8 cellular contexts compared by ENCODE assay signal in the genomic region with DNA sequence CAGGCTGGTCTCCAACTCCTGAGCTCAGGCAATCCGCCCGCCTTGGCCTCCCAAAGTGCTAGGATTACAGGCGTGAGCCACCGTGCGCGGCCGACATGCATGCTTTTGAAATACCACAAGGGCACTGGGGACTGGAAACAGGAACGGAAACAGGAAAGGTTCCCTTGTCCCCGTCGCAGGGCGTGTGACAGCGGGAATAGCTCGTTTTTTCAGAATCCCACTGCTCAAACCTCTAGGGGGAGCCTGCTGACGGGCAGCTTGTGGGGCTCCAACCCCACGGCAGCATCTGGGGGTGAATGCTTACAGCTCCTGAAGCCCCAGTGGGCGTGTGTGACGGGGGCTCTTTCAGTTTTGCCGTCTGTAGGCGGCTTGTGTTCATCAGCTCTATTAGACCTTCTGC. TPM values are rescaled to one million over a fixed set of nuclear protein-coding genes. Genes with fewer than 3 reads are reported as not detected.
A peak's percentile ranks its signal among the peaks of the same experiment; 100 is the strongest.
DNase-seq lines count a peak whose midpoint lies in the region; ATAC-seq and TF ChIP-seq lines count a peak whose summit lies in the region.

No MANE protein-coding gene starts in this region.

- H3K4ac ChIP-seq in trophoblast cell (ENCODE audit: low read depth, low read length): no peak overlapping the region

- H3K9me3 ChIP-seq in T-helper 17 cell (ENCODE audit: control insufficient read depth, low read length, poor library complexity, severe bottlenecking) (no peaks in the 10 kb centered on the region), trophoblast cell (ENCODE audit: insufficient read depth, low read depth, low read length) (no peaks in the 10 kb centered on the region)

- H3K27ac ChIP-seq in trophoblast cell (ENCODE audit: low read depth, low read length): no peak overlapping the region

- peaks cover 4 to 8% of the 10 kb centered on the region in 2 experiments for H3K4me1 ChIP-seq in trophoblast cell (ENCODE audit: control insufficient read depth in 1 of 2, insufficient read depth in 2 of 2, low read length in 2 of 2)

- WGBS in trophoblast cell (ENCODE audit: extremely low coverage, insufficient coverage, insufficient read length): no CpG with 5 or more reads among the region's 19 CpGs

- H4K91ac ChIP-seq in trophoblast cell (ENCODE audit: low read depth, low read length): peak overlapping the region; percentile 9

- peak overlapping the region; percentile 84 for H3K4me3 Mint-ChIP-seq in T-helper 17 cell
- peak overlapping the region; percentile 60 for H3K4me3 Mint-ChIP-seq in central memory CD8-positive, alpha-beta T cell
- H3K4me3 Mint-ChIP-seq in MCF 10A (ENCODE audit: unreplicated experiment): no peak overlapping the region

- H3K79me1 ChIP-seq in trophoblast cell (ENCODE audit: low read length): peaks cover 2% of the 10 kb centered on the region

- H3K4me1 Mint-ChIP-seq in T-helper 17 cell (peaks cover 18% of the 10 kb centered on the region), MCF 10A (ENCODE audit: insufficient read depth, unreplicated experiment) (no peaks in the 10 kb centered on the region)
- H3K4me1 Mint-ChIP-seq in central memory CD8-positive, alpha-beta T cell: peaks cover 11% of the 10 kb centered on the region

- DNase-seq in GM20000 (ENCODE audit: low spot score): no peak
- DNase-seq in T-helper 17 cell: peak in 1 of 3 donors; percentile 35
- DNase-seq in central memory CD8-positive, alpha-beta T cell (ENCODE audit: low spot score in 2 of 2): no peak
- peak in 1 of 2 donors; percentile 48 for DNase-seq in trophoblast cell
- DNase-seq in MCF 10A (ENCODE audit: unreplicated experiment): no peak
- DNase-seq in DMS 273 (lab: John Stamatoyannopoulos, UW; ENCODE audit: unreplicated experiment): no peak
- DNase-seq in DMS153 (lab: John Stamatoyannopoulos, UW): no peak

- H2BK5ac ChIP-seq in trophoblast cell (ENCODE audit: low read depth, low read length, poor library complexity): no peak overlapping the region

- H3K9me3 Mint-ChIP-seq in central memory CD8-positive, alpha-beta T cell: no peaks in the 10 kb centered on the region
- no peaks in the 10 kb centered on the region for H3K9me3 Mint-ChIP-seq in MCF 10A (ENCODE audit: unreplicated experiment)

- POLR2A ChIA-PET in MCF 10A (lab: Yijun Ruan, JAX): no interaction called here

- H4K8ac ChIP-seq in trophoblast cell (ENCODE audit: low read depth, low read length): no peak overlapping the region

- TF ChIP-seq CTCF in GM20000 (IDR thresholded peaks at IDR 0.05; ENCODE audit: extremely low read depth, missing control alignments) (peak; percentile 28), MCF 10A (IDR thresholded peaks at IDR 0.05; ENCODE audit: unreplicated experiment) (no peak)

- no peak overlapping the region for H3K9ac ChIP-seq in trophoblast cell (ENCODE audit: low read length)

- ATAC-seq in T-helper 17 cell (peak; percentile 12), GM19395 (IDR thresholded peaks at IDR 0.05; ENCODE audit: unreplicated experiment) (no peak)
- ATAC-seq in central memory CD8-positive, alpha-beta T cell (replicated peaks; ENCODE audit: extremely low read depth, poor library complexity, severe bottlenecking): peak; percentile 35

- H2BK12ac ChIP-seq in trophoblast cell (ENCODE audit: low read length): no peak overlapping the region

- H3K27ac Mint-ChIP-seq in T-helper 17 cell: peak overlapping the region; percentile 97
- no peak overlapping the region for H3K27ac Mint-ChIP-seq in central memory CD8-positive, alpha-beta T cell (ENCODE audit: low read depth)
- no peak overlapping the region for H3K27ac Mint-ChIP-seq in MCF 10A (ENCODE audit: low read depth, unreplicated experiment)

- H3K4me2 ChIP-seq in trophoblast cell (ENCODE audit: low read length): peak overlapping the region; percentile 18

- no peaks in the 10 kb centered on the region for H3K36me3 ChIP-seq in trophoblast cell (ENCODE audit: control insufficient read depth in 1 of 2, insufficient read depth in 2 of 2, low read length in 2 of 2)

- no peak overlapping the region for H3K18ac ChIP-seq in trophoblast cell (ENCODE audit: low read length)

- no peak overlapping the region for H3K23ac ChIP-seq in trophoblast cell (ENCODE audit: low read length)

- H3K36me3 Mint-ChIP-seq in T-helper 17 cell (ENCODE audit: low read depth): no peaks in the 10 kb centered on the region
- H3K36me3 Mint-ChIP-seq in central memory CD8-positive, alpha-beta T cell (ENCODE audit: insufficient read depth): peaks cover 5% of the 10 kb centered on the region
- H3K36me3 Mint-ChIP-seq in MCF 10A (ENCODE audit: insufficient read depth, unreplicated experiment): no peaks in the 10 kb centered on the region

- no peak overlapping the region for H4K12ac ChIP-seq in trophoblast cell (ENCODE audit: low read depth, low read length)

- CTCF ChIA-PET in MCF 10A (lab: Yijun Ruan, JAX): interaction anchor here (0.8 to 6.9 kb wide), 4 partner anchors 12 to 87 kb away, joined by 3 to 113 read pairs (median 8); no protein-coding TSS in a partner anchor

- H2BK120ac ChIP-seq in trophoblast cell (ENCODE audit: insufficient read depth, low read length, poor library complexity): no peak overlapping the region

- no peaks in the 10 kb centered on the region for H3K27me3 Mint-ChIP-seq in T-helper 17 cell
- peaks cover 22% of the 10 kb centered on the region for H3K27me3 Mint-ChIP-seq in central memory CD8-positive, alpha-beta T cell
- H3K27me3 Mint-ChIP-seq in MCF 10A (ENCODE audit: insufficient read depth, unreplicated experiment): no peaks in the 10 kb centered on the region

- no peak overlapping the region for H2AFZ ChIP-seq in trophoblast cell (ENCODE audit: insufficient read depth, low read length, poor library complexity)

- H2AK5ac ChIP-seq in trophoblast cell (ENCODE audit: low read length): no peak overlapping the region

- H3K4me3 ChIP-seq in trophoblast cell (ENCODE audit: low read depth, low read length): no peak overlapping the region

- H3K27me3 ChIP-seq in trophoblast cell (ENCODE audit: insufficient read depth, low read length): no peaks in the 10 kb centered on the region

- BruUV-seq in MCF 10A (replicated peaks; lab: Mats Ljungman, UMichigan): no TSS peak

- H3K14ac ChIP-seq in trophoblast cell (ENCODE audit: low read length): no peak overlapping the region

- H3K79me2 ChIP-seq in trophoblast cell (ENCODE audit: control insufficient read depth, insufficient read depth, low read length, poor library complexity): no peaks in the 10 kb centered on the region

- intact Hi-C loops in MCF 10A (cut with micrococcal nuclease): no loop called here

RNA-seq across cellular contexts. Expression of a gene that starts 18.8 kb away (rescaled TPM):
- total RNA-seq in T-helper 17 cell: under 1 TPM; 0.67 to 0.78 TPM
- polyA plus RNA-seq in trophoblast cell (2013): 0.14 and 0.25 TPM in 2 replicates
- not detected in 2 replicates for total RNA-seq in MCF 10A (2022)

RNA-seq across cellular contexts. Expression of a gene that starts 45.7 kb away (rescaled TPM):
- total RNA-seq in T-helper 17 cell: under 1 TPM; 0.42 to 0.92 TPM
- 5.7 and 5.9 TPM in 2 replicates for polyA plus RNA-seq in trophoblast cell (2013)
- 0.37 and 0.59 TPM in 2 replicates for total RNA-seq in MCF 10A (2022)

RNA-seq across cellular contexts. Expression of a gene that starts 53.4 kb away (rescaled TPM):
- total RNA-seq in T-helper 17 cell: 1 to 10 TPM in 1 of 2 donors, under 1 TPM in 1; 0.40 to 7.1 TPM
- polyA plus RNA-seq in trophoblast cell (2013): not detected in 2 replicates
- not detected in 2 replicates for total RNA-seq in MCF 10A (2022)
